ENCODE assay signal across 22 cellular contexts in genomic region chr11:35677904-35678303, GRCh38. TPM values are rescaled to one million over a fixed set of nuclear protein-coding genes. Genes with fewer than 3 reads are reported as not detected.
DNase-seq lines count a peak whose midpoint lies in the region; ATAC-seq and TF ChIP-seq lines count a peak whose summit lies in the region.
"Had no signal": no experiment of that assay in that cellular context is flagged by ENCODE, and none has a peak within 500 bp of the region (broad histone marks: within the 10 kb centered on the region; RNA-seq: fewer than 3 reads in every experiment).

No MANE protein-coding gene starts in this region.

- H3K79me1 ChIP-seq in IMR-90 (ENCODE audit: low read depth in 1 of 2, low read length in 2 of 2) = peaks cover 44 to 81% of the 10 kb centered on the region in 2 experiments

- intact Hi-C loops in IMR-90 (cut with micrococcal nuclease) = loop anchor here (5.0 kb wide), 1 partner anchor 56 kb away; no protein-coding TSS in a partner anchor

- H3K4me1 Mint-ChIP-seq in activated naive CD4-positive, alpha-beta T cell treated with anti-CD3 and anti-CD28 coated beads, Interleukin-2, amount 50 U/mL, for 24 hours = peaks cover 99% of the 10 kb centered on the region
- H3K4me1 Mint-ChIP-seq in activated naive CD4-positive, alpha-beta T cell treated with anti-CD3 and anti-CD28 coated beads, Interleukin-2, amount 10 ng/mL, durations not matched to agents 7 days and 5 days = peaks cover 12% of the 10 kb centered on the region
- H3K4me1 Mint-ChIP-seq in naive B cell = peaks cover 72 to 91% (median 90%) of the 10 kb centered on the region in 3 donors

- no peak overlapping the region for H4K5ac ChIP-seq in IMR-90 (ENCODE audit: low read depth, low read length)

- H2AFZ ChIP-seq in IMR-90 (replicated peaks; ENCODE audit: low read length, poor library complexity) = no peak overlapping the region
- H2AFZ ChIP-seq: GM23338 had no signal

- no peak overlapping the region for H3K14ac ChIP-seq in IMR-90 (replicated peaks; ENCODE audit: low read depth, low read length)

- dilution Hi-C loops in IMR-90 (cut with HindIII; ENCODE audit: low sequenced_read_pairs, unreplicated experiment) = no loop called here

- H3K4me1 ChIP-seq in IMR-90 (ENCODE audit: control insufficient read depth, insufficient read depth, low read length) (peaks cover 5% of the 10 kb centered on the region), Peyer's patch (peaks cover 0 to 34% (median 0%) of the 10 kb centered on the region in 4 donors)
- H3K4me1 ChIP-seq: BE2C had no signal

- H3K27ac ChIP-seq in IMR-90 (ENCODE audit: insufficient read depth, low read length) (no peak overlapping the region), Peyer's patch (no peak overlapping the region)

- H3K36me3 ChIP-seq in IMR-90 (ENCODE audit: control insufficient read depth, insufficient read depth, low read length) (no peaks in the 10 kb centered on the region), Peyer's patch (no peaks in the 10 kb centered on the region)
- H3K36me3 ChIP-seq: BE2C had no signal

- CTCF ChIA-PET in activated naive CD4-positive, alpha-beta T cell treated with anti-CD3 and anti-CD28 coated beads, Interleukin-2, amount 10 ng/mL, durations not matched to agents 7 days and 5 days (lab: Charles Lee) = no interaction called here
- CTCF ChIA-PET in IMR-90 (lab: Yijun Ruan, JAX) = no interaction called here

- peaks cover 3% of the 10 kb centered on the region; the same call in 1 of the 2 replicates for H3K9me1 ChIP-seq in IMR-90 (ENCODE audit: insufficient read depth, low read length)

- H4K91ac ChIP-seq in IMR-90 (ENCODE audit: insufficient read depth, low read depth, low read length) = no peak overlapping the region

- peaks cover 64% of the 10 kb centered on the region for H4K20me1 ChIP-seq in IMR-90 (ENCODE audit: insufficient read depth, low read length)

- no TSS peak for BruUV-seq in IMR-90 (replicated peaks; lab: Mats Ljungman, UMichigan)

- no peak overlapping the region for H3K23ac ChIP-seq in IMR-90 (ENCODE audit: low read depth, low read length)

- no peak overlapping the region for H2BK5ac ChIP-seq in IMR-90 (ENCODE audit: low read depth, low read length, poor library complexity, severe bottlenecking)

- no peak overlapping the region for H3K9ac ChIP-seq in IMR-90 (ENCODE audit: low read depth, low read length)

- no peak for TF ChIP-seq RAD21 in IMR-90 (IDR thresholded peaks at IDR 0.05; ENCODE audit: low read length)

- H3K27me3 Mint-ChIP-seq in activated naive CD4-positive, alpha-beta T cell treated with anti-CD3 and anti-CD28 coated beads, Interleukin-2, amount 50 U/mL, for 24 hours = no peaks in the 10 kb centered on the region
- no peaks in the 10 kb centered on the region for H3K27me3 Mint-ChIP-seq in activated naive CD4-positive, alpha-beta T cell treated with anti-CD3 and anti-CD28 coated beads, Interleukin-2, amount 10 ng/mL, durations not matched to agents 7 days and 5 days
- H3K27me3 Mint-ChIP-seq in naive B cell = no peaks in the 10 kb centered on the region
- H3K27me3 Mint-ChIP-seq: CD4-positive, CD25-positive, alpha-beta regulatory T cell had no signal

- H3K4me3 Mint-ChIP-seq in activated naive CD4-positive, alpha-beta T cell treated with anti-CD3 and anti-CD28 coated beads, Interleukin-2, amount 50 U/mL, for 24 hours = no peak overlapping the region
- H3K4me3 Mint-ChIP-seq in activated naive CD4-positive, alpha-beta T cell treated with anti-CD3 and anti-CD28 coated beads, Interleukin-2, amount 10 ng/mL, durations not matched to agents 7 days and 5 days = no peak overlapping the region
- peak overlapping the region in 3 of 8 donors; percentile 4 to 37 (median 6) for H3K4me3 Mint-ChIP-seq in naive B cell
- H3K4me3 Mint-ChIP-seq: CD4-positive, CD25-positive, alpha-beta regulatory T cell; GM23338 had no signal

- DNase-seq in activated naive CD4-positive, alpha-beta T cell treated with anti-CD3 and anti-CD28 coated beads, Interleukin-2, amount 10 ng/mL, durations not matched to agents 7 days and 5 days = no peak
- DNase-seq in IMR-90 (peak; percentile 7), astrocyte of the hippocampus (ENCODE audit: low read depth, low spot score) (peak; percentile 34), naive B cell (no peak), Peyer's patch (no peak), iPS-NIHi11 (ENCODE audit: low spot score) (no peak)
- DNase-seq: 8988T; BE2C; CD4-positive, CD25-positive, alpha-beta regulatory T cell; DMS153; GDM1; KBM-7; MV-4-11; NCI-H1694 treated with DMSO at 0.1 percent for 48 hours; NCI-H2107; NCI-H345; NCI-H524 treated with DMSO at 0.1 percent for 48 hours; RPMI8226; SIG-M5 had no signal

- H3K4ac ChIP-seq in IMR-90 (ENCODE audit: low read depth, low read length) = no peak overlapping the region

- TF ChIP-seq CTCF in IMR-90 (conservative IDR thresholded peaks at IDR 0.05; ENCODE audit: low read depth, low read length) (no peak), Peyer's patch (IDR thresholded peaks at IDR 0.05) (no peak)

- no peaks in the 10 kb centered on the region for H3K9me3 Mint-ChIP-seq in activated naive CD4-positive, alpha-beta T cell treated with anti-CD3 and anti-CD28 coated beads, Interleukin-2, amount 50 U/mL, for 24 hours
- H3K9me3 Mint-ChIP-seq in activated naive CD4-positive, alpha-beta T cell treated with anti-CD3 and anti-CD28 coated beads, Interleukin-2, amount 10 ng/mL, durations not matched to agents 7 days and 5 days = no peaks in the 10 kb centered on the region
- no peaks in the 10 kb centered on the region for H3K9me3 Mint-ChIP-seq in naive B cell
- H3K9me3 Mint-ChIP-seq: CD4-positive, CD25-positive, alpha-beta regulatory T cell; GM23338 had no signal

- H2AK5ac ChIP-seq in IMR-90 (ENCODE audit: low read depth, low read length) = no peak overlapping the region

- H2BK20ac ChIP-seq in IMR-90 (ENCODE audit: low read depth, low read length) = no peak overlapping the region

- 100% methylated on average over 1 of the region's 1 CpG; no CpG with 5 or more reads in 1 of the 2 experiments for WGBS in IMR-90 (ENCODE audit: extremely low coverage in 2 of 2, insufficient read length in 1 of 2), 2 experiments

- no peak overlapping the region for H2BK15ac ChIP-seq in IMR-90 (ENCODE audit: low read depth, low read length)

- no peak overlapping the region for H2AK9ac ChIP-seq in IMR-90 (replicated peaks; ENCODE audit: low read depth, low read length, poor library complexity)

- peaks cover 12% of the 10 kb centered on the region for H3K36me3 Mint-ChIP-seq in activated naive CD4-positive, alpha-beta T cell treated with anti-CD3 and anti-CD28 coated beads, Interleukin-2, amount 50 U/mL, for 24 hours
- peaks cover 6% of the 10 kb centered on the region for H3K36me3 Mint-ChIP-seq in activated naive CD4-positive, alpha-beta T cell treated with anti-CD3 and anti-CD28 coated beads, Interleukin-2, amount 10 ng/mL, durations not matched to agents 7 days and 5 days
- no peaks in the 10 kb centered on the region for H3K36me3 Mint-ChIP-seq in naive B cell

- no peak overlapping the region for H3K56ac ChIP-seq in IMR-90 (ENCODE audit: extremely low read depth, insufficient read depth, low read length)

- no peak overlapping the region for H3K18ac ChIP-seq in IMR-90 (ENCODE audit: low read depth, low read length)

- POLR2A ChIA-PET in IMR-90 (lab: Charles Lee; ENCODE audit: unreplicated experiment) = no interaction called here

- no peaks in the 10 kb centered on the region for H3K9me3 ChIP-seq in IMR-90 (ENCODE audit: control insufficient read depth, insufficient read depth, low read length)
- H3K9me3 ChIP-seq in Peyer's patch = no peaks in the 10 kb centered on the region
- H3K9me3 ChIP-seq: BE2C had no signal

- no peak for ATAC-seq in IMR-90 (ENCODE audit: low read depth)
- ATAC-seq in naive B cell (ENCODE audit: low read depth in 2 of 2) = no peak
- ATAC-seq in GM18858 (IDR thresholded peaks at IDR 0.05; ENCODE audit: unreplicated experiment) = no peak
- ATAC-seq: GM23338 had no signal

- peak overlapping the region; percentile 4 for H3K27ac Mint-ChIP-seq in activated naive CD4-positive, alpha-beta T cell treated with anti-CD3 and anti-CD28 coated beads, Interleukin-2, amount 50 U/mL, for 24 hours
- no peak overlapping the region for H3K27ac Mint-ChIP-seq in activated naive CD4-positive, alpha-beta T cell treated with anti-CD3 and anti-CD28 coated beads, Interleukin-2, amount 10 ng/mL, durations not matched to agents 7 days and 5 days
- H3K27ac Mint-ChIP-seq in naive B cell = peak overlapping the region; percentile 4 to 95 (median 57)
- H3K27ac Mint-ChIP-seq: GM23338 had no signal

- TF ChIP-seq POLR2A in IMR-90 (IDR thresholded peaks at IDR 0.05; ENCODE audit: low read depth, low read length) (no peak), Peyer's patch (IDR thresholded peaks at IDR 0.05) (no peak)

- no peaks in the 10 kb centered on the region for H3K27me3 ChIP-seq in IMR-90 (ENCODE audit: control insufficient read depth, insufficient read depth, low read length)
- no peaks in the 10 kb centered on the region for H3K27me3 ChIP-seq in Peyer's patch
- H3K27me3 ChIP-seq: BE2C had no signal

- in situ Hi-C loops in IMR-90 (cut with MboI; ENCODE audit: low sequenced_read_pairs) = no loop called here

- no peak overlapping the region for H2BK120ac ChIP-seq in IMR-90 (ENCODE audit: low read depth, low read length)

- no peak overlapping the region for H3K4me2 ChIP-seq in IMR-90 (ENCODE audit: low read depth, low read length)
- H3K4me2 ChIP-seq: GM23338 had no signal

- H3K4me3 ChIP-seq in IMR-90 (ENCODE audit: insufficient read depth, low read depth, low read length) = no peak overlapping the region
- no peak overlapping the region for H3K4me3 ChIP-seq in Peyer's patch
- H3K4me3 ChIP-seq: GM23338 had no signal

- no peak overlapping the region for H4K8ac ChIP-seq in IMR-90 (ENCODE audit: low read depth in 2 of 2, low read length in 2 of 2)

TF ChIP-seq in IMR-90, 13 proteins besides CTCF, POLR2A, EP300 and RAD21 (continues in another document):
- TF ChIP-seq CHD1 (IDR thresholded peaks at IDR 0.05; ENCODE audit: low read depth, low read length) (no peak), RCOR1 (IDR thresholded peaks at IDR 0.05; ENCODE audit: insufficient replicate concordance, low read length) (no peak), MAZ (IDR thresholded peaks at IDR 0.05; ENCODE audit: borderline replicate concordance, low read depth, low read length) (no peak), MAFK (IDR thresholded peaks at IDR 0.05; ENCODE audit: low read depth, low read length) (no peak)

RNA-seq across cellular contexts. Expression of gene TRIM44, which starts 15.3 kb away (rescaled TPM):
- 99.4 and 104 TPM in 2 replicates for total RNA-seq in IMR-90 (2012; rRNA removed)
- polyA plus RNA-seq in IMR-90 (2012; rRNA removed) = 43.8 and 50.7 TPM in 2 replicates
- 14.3 and 35.8 TPM in 2 replicates for polyA plus RNA-seq in IMR-90 (2012; cell fraction: cytosol; rRNA removed)
- polyA plus RNA-seq in IMR-90 (2012; cell fraction: nucleus; rRNA removed; ENCODE audit: low replicate concordance) = 14.1 and 56.8 TPM in 2 replicates
- 10 to 100 TPM; 37.2 to 69.6 (median 59.6) TPM for polyA plus RNA-seq in naive B cell (ENCODE audit: low read depth in 6 of 6)
- 10 to 100 TPM; 27.3 to 83.4 (median 61.4) TPM for total RNA-seq in Peyer's patch

RNA-seq across cellular contexts. Expression of gene FJX1, which starts 59.6 kb away (rescaled TPM):
- total RNA-seq in IMR-90 (2012; rRNA removed) (8.1 and 8.4 TPM in 2 replicates), Peyer's patch (not detected)
- polyA plus RNA-seq in IMR-90 (2012; rRNA removed) (11.2 and 14.2 TPM in 2 replicates), naive B cell (ENCODE audit: low read depth in 6 of 6) (under 1 TPM in 2 of 6 donors, not detected in 4; 0.21 to 0.32 TPM)
- polyA plus RNA-seq in IMR-90 (2012; cell fraction: cytosol; rRNA removed) = 16.5 and 30.3 TPM in 2 replicates
- polyA plus RNA-seq in IMR-90 (2012; cell fraction: nucleus; rRNA removed; ENCODE audit: low replicate concordance) = 12.9 and 26.1 TPM in 2 replicates
- total RNA-seq: CD4-positive, CD25-positive, alpha-beta regulatory T cell had no signal
- polyA plus RNA-seq: CD4-positive, CD25-positive, alpha-beta regulatory T cell had no signal

Comparison
In these comparisons a context has a peak if more than half of its experiments do, and no peak if none do; other contexts are left out.
1. DNase-seq: peak in IMR-90 (single experiment) and astrocyte of the hippocampus (single experiment); none in activated naive CD4-positive, alpha-beta T cell treated with anti-CD3 and anti-CD28 coated beads, Interleukin-2, amount 10 ng/mL, durations not matched to agents 7 days and 5 days (single experiment), naive B cell (single experiment), Peyer's patch (0 of 3) and iPS-NIHi11 (single experiment).